8 cellular contexts compared by ENCODE assay signal in the genomic region with DNA sequence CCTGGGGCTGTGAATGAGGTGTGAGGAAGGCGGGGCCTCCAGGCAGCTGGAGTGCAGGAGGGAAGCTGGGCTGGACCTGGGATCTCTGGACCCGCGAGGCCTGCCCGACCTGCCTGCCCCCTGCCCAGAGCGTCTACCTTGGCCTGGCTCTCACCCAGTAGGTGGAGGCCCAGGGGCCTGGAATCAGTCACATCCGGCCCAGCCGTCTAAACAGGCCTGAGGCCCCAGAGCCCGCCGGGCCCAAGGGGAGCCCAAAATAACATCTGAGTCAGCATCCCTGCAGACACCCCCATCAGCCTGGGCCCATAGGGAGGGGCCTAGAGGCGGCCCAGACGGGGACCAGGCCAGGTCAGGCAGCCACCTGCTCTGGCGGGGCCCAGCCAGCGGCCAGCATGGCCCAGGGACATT. TPM values are rescaled to one million over a fixed set of nuclear protein-coding genes. Genes with fewer than 3 reads are reported as not detected.
DNase-seq lines count a peak whose midpoint lies in the region; ATAC-seq and TF ChIP-seq lines count a peak whose summit lies in the region.

No MANE protein-coding gene starts in this region.

- POLR2A ChIA-PET in Caco-2 (lab: Charles Lee): no interaction called here

- no peaks in the 10 kb centered on the region for H3K9me3 Mint-ChIP-seq in Caco-2 (ENCODE audit: unreplicated experiment)

- no peaks in the 10 kb centered on the region for H3K4me1 Mint-ChIP-seq in Caco-2 (ENCODE audit: low read depth, unreplicated experiment)

- H3K36me3 Mint-ChIP-seq in Caco-2 (ENCODE audit: insufficient read depth, unreplicated experiment): no peaks in the 10 kb centered on the region

- no peak overlapping the region for H3K4me3 Mint-ChIP-seq in Caco-2 (ENCODE audit: unreplicated experiment)

- no TSS peak for BruUV-seq in Caco-2 (replicated peaks; lab: Mats Ljungman, UMichigan)

- H3K27me3 Mint-ChIP-seq in Caco-2 (ENCODE audit: insufficient read depth, unreplicated experiment): peaks cover 4% of the 10 kb centered on the region

- DNase-seq in MV-4-11 (lab: John Stamatoyannopoulos, UW): peak; percentile 29
- peak; percentile 88 for DNase-seq in myocyte (ENCODE audit: low read depth)
- DNase-seq in activated T-cell treated with anti-CD3 and anti-CD28 coated beads, Interleukin-2, amount 50 U/mL, for 1 hour: no peak
- DNase-seq in activated naive CD4-positive, alpha-beta T cell treated with Interleukin-2 at 50 U/mL for 16 hours: no peak
- no peak for DNase-seq in erythroblast (lab: John Stamatoyannopoulos, UW)
- no peak for DNase-seq in Caco-2

- peak; percentile 97 for ATAC-seq in GM18868 (IDR thresholded peaks at IDR 0.05; ENCODE audit: unreplicated experiment)
- ATAC-seq in HG02571 (IDR thresholded peaks at IDR 0.05; ENCODE audit: unreplicated experiment): peak; percentile 93

- H3K4me3 ChIP-seq in Caco-2 (ENCODE audit: low read depth, low read length): no peak overlapping the region

- no peak for TF ChIP-seq POLR2A in erythroblast (IDR thresholded peaks at IDR 0.05; ENCODE audit: low read length)

- H3K27ac Mint-ChIP-seq in Caco-2 (ENCODE audit: unreplicated experiment): no peak overlapping the region

- no peaks in the 10 kb centered on the region for H3K36me3 ChIP-seq in Caco-2 (ENCODE audit: control insufficient read depth, insufficient read depth, low read length)

- no peak for TF ChIP-seq CTCF in Caco-2 (IDR thresholded peaks at IDR 0.05; ENCODE audit: insufficient read depth in 1 of 2, low read depth in 1 of 2, low read length in 1 of 2, severe bottlenecking in 1 of 2, unreplicated experiment in 1 of 2)

- H3K9me3 ChIP-seq in Caco-2: no peaks in the 10 kb centered on the region

- no peaks in the 10 kb centered on the region for H3K27me3 ChIP-seq in Caco-2 (replicated peaks; ENCODE audit: control insufficient read depth, insufficient read depth, low read length)

- CTCF ChIA-PET in Caco-2 (lab: Charles Lee): no interaction called here

- no peaks in the 10 kb centered on the region for H3K4me1 ChIP-seq in Caco-2

- intact Hi-C loops in Caco-2 (cut with micrococcal nuclease; ENCODE audit: unreplicated experiment): no loop called here

RNA-seq across cellular contexts. Expression of a gene that starts 15.1 kb away (rescaled TPM):
- total RNA-seq in myocyte (12.1 and 16.6 TPM in 2 replicates), Caco-2 (2022) (not detected in 2 replicates)
- polyA plus RNA-seq in myocyte (2012): 141 TPM

Comparison
In these comparisons a context has a peak if more than half of its experiments do, and no peak if none do; other contexts are left out.
1. DNase-seq: peak in MV-4-11 (single experiment) and myocyte (single experiment); none in activated T-cell treated with anti-CD3 and anti-CD28 coated beads, Interleukin-2, amount 50 U/mL, for 1 hour (single experiment), activated naive CD4-positive, alpha-beta T cell treated with Interleukin-2 at 50 U/mL for 16 hours (single experiment), erythroblast (0 of 2) and Caco-2 (0 of 2).
2. RNA of a gene that starts 15.1 kb away (total RNA-seq): 12.1 to 16.6 TPM in myocyte; not detected in Caco-2; every median in the first group is over 10 times any median in the second.